Comparison of ENCODE assay signal across 28 cellular contexts in the genomic region with DNA sequence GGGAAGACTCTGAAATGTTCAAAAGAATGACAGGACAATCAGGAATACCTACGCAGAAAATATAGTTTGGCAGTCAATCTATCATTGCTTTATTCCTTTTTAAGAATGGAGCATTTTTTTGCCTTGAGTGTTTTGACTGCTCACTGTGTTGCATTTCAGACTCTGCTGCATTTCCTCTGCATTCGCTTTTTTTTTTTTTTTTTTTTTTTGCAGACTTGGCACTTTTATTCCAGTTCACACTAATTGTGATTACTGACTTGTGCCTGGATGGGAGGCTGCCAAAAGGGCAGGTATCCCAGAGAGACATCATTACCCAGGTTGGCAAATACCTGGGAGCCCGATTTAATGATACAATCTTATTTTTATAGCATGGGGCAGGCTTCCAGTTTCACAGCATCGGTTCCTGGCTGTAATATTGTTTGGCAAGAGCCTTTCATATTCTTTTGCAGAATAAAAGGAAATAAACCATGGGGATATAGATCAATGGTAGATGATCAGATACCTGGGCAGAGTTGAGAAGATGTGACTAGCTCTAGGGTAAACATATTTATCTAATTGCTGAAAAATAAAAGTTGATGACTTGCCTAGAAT.
"Had no signal": no experiment of that assay in that cellular context is flagged by ENCODE, and none has a peak within 500 bp of the region (broad histone marks: within the 10 kb centered on the region; RNA-seq: fewer than 3 reads in every experiment).

No MANE protein-coding gene starts in this region.

- H3K36me3 ChIP-seq: left ventricle myocardium inferior, neural progenitor cell, neutrophil, sigmoid colon, spleen, suprapubic skin, thoracic aorta, tibial artery, upper lobe of right lung had no signal

- H3K9me3 Mint-ChIP-seq: nephron progenitor cell, neural progenitor cell had no signal

- DNase-seq: islet precursor cell; left ventricle myocardium inferior; mesendoderm; naive B cell; natural killer cell; nephron progenitor cell; occipital lobe; retina; right cardiac atrium; sigmoid colon; small intestine; spleen; stimulated activated CD4-positive, alpha-beta T cell treated with anti-CD3 and anti-CD28 coated beads, Interleukin-4, amount 100 ng/mL, for 24 hours; stimulated activated naive CD4-positive, alpha-beta T cell; tibial artery; trophoblast cell; upper lobe of right lung had no signal

- H3K79me2 ChIP-seq: parathyroid adenoma had no signal

- H3K27ac ChIP-seq: left ventricle myocardium inferior, neural progenitor cell, neutrophil, parathyroid adenoma, sigmoid colon, spleen, suprapubic skin, thoracic aorta, tibial artery, upper lobe of right lung had no signal

- H3K9me3 ChIP-seq: neutrophil, sigmoid colon, spleen, suprapubic skin, thoracic aorta, tibial artery, upper lobe of right lung had no signal

- H3K4me3 Mint-ChIP-seq: mesothelial cell of epicardium; naive B cell; natural killer cell; nephron progenitor cell; neural progenitor cell; stimulated activated effector memory CD8-positive, alpha-beta T cell treated with anti-CD3 and anti-CD28 coated beads, Interleukin-12 subunit alpha, Interleukin-12 subunit beta, amount 100 ng/mL, for 72 hours; stimulated activated naive CD8-positive, alpha-beta T cell treated with anti-CD3 and anti-CD28 coated beads, Interleukin-15, Interleukin-2, amounts not matched to agents 100 ng/mL and 50 ng/mL, for 24 hours had no signal

- ATAC-seq: natural killer cell; right cardiac atrium; stimulated activated effector memory CD8-positive, alpha-beta T cell treated with anti-CD3 and anti-CD28 coated beads, Interleukin-12 subunit alpha, Interleukin-12 subunit beta, amount 100 ng/mL, for 72 hours; upper lobe of right lung had no signal

- H3K9ac ChIP-seq: neural progenitor cell, parathyroid adenoma had no signal

- H3K4me3 ChIP-seq: left ventricle myocardium inferior, lung, neural progenitor cell, sigmoid colon, spleen, suprapubic skin, thoracic aorta, tibial artery, upper lobe of right lung had no signal

- H3K4me1 Mint-ChIP-seq: naive B cell; natural killer cell; neural progenitor cell; stimulated activated effector memory CD8-positive, alpha-beta T cell treated with anti-CD3 and anti-CD28 coated beads, Interleukin-12 subunit alpha, Interleukin-12 subunit beta, amount 100 ng/mL, for 72 hours had no signal

- FAIRE-seq: small intestine, urothelium cell line had no signal

- H3K36me3 Mint-ChIP-seq: mesothelial cell of epicardium; naive B cell; natural killer cell; neural progenitor cell; stimulated activated effector memory CD8-positive, alpha-beta T cell treated with anti-CD3 and anti-CD28 coated beads, Interleukin-12 subunit alpha, Interleukin-12 subunit beta, amount 100 ng/mL, for 72 hours had no signal

- H3K4me2 ChIP-seq: neural progenitor cell had no signal

- H3K4me1 ChIP-seq: left ventricle myocardium inferior, neural progenitor cell, parathyroid adenoma, sigmoid colon, spleen, suprapubic skin, tibial artery, upper lobe of right lung had no signal

- H3K27me3 ChIP-seq: neural progenitor cell, neutrophil, sigmoid colon, spleen, suprapubic skin, tibial artery, upper lobe of right lung had no signal

- H3K27me3 Mint-ChIP-seq: naive B cell; progenitor cell of endocrine pancreas; stimulated activated naive CD8-positive, alpha-beta T cell treated with anti-CD3 and anti-CD28 coated beads, Interleukin-15, Interleukin-2, amounts not matched to agents 100 ng/mL and 50 ng/mL, for 24 hours had no signal

- H2AFZ ChIP-seq: neural progenitor cell, parathyroid adenoma had no signal

- H3K27ac Mint-ChIP-seq: mesothelial cell of epicardium; naive B cell; natural killer cell; nephron progenitor cell; neural progenitor cell; progenitor cell of endocrine pancreas; stimulated activated effector memory CD8-positive, alpha-beta T cell treated with anti-CD3 and anti-CD28 coated beads, Interleukin-12 subunit alpha, Interleukin-12 subunit beta, amount 100 ng/mL, for 72 hours; stimulated activated naive CD8-positive, alpha-beta T cell treated with anti-CD3 and anti-CD28 coated beads, Interleukin-15, Interleukin-2, amounts not matched to agents 100 ng/mL and 50 ng/mL, for 24 hours had no signal
